ENCODE assay signal across 21 cellular contexts in the genomic region with DNA sequence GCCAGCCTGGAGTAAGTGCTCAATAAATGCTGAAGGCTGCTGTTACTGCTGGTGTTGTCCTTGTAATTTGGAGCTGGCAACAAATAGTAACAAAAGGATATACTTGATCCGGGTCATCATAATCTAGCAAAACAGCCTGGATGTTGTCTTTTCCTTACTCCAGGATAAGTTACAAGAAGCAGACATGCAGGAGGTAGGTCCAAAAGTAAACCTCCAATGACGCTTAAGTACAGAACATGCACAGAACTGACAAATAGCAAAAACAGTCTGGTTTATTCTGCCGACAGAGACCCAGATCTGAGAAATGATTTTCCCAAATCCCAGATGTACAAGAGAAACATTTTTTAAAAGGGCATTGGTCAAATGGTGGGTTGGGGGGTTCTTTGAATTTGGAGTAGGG.
A peak's percentile ranks its signal among the peaks of the same experiment; 100 is the strongest.
DNase-seq lines count a peak whose midpoint lies in the region; ATAC-seq and TF ChIP-seq lines count a peak whose summit lies in the region.
"Had no signal": no experiment of that assay in that cellular context is flagged by ENCODE, and none has a peak within 500 bp of the region (broad histone marks: within the 10 kb centered on the region; RNA-seq: fewer than 3 reads in every experiment).

No MANE protein-coding gene starts in this region.

- DNase-seq in GM23338 (ENCODE audit: low spot score) (no peak), mammary epithelial cell (no peak), fibroblast of villous mesenchyme (ENCODE audit: low read depth) (peak; percentile 4), trophoblast cell (no peak), GM20000 (ENCODE audit: low spot score) (no peak), NCI-H2196 (lab: John Stamatoyannopoulos, UW; ENCODE audit: unreplicated experiment) (no peak)
- no peak for DNase-seq in activated T-cell treated with anti-CD3 and anti-CD28 coated beads, Interleukin-2, amount 50 U/mL, for 1 hour
- DNase-seq: CD4-positive, CD25-positive, alpha-beta regulatory T cell; DMS153; DND-41; HFFc6; NCI-H1436; NCI-H187 treated with DMSO at 0.1 percent for 48 hours; NCI-H446 treated with DMSO at 0.1 percent for 48 hours; NCI-H526; NCI-H82; PC-9; Right ventricle myocardium superior had no signal

- H3K4me1 Mint-ChIP-seq in GM23338 = peaks cover 3% of the 10 kb centered on the region; the same call in 2 of the 3 replicates
- H3K4me1 Mint-ChIP-seq: CD4-positive, CD25-positive, alpha-beta regulatory T cell had no signal

- no peak overlapping the region for H3K4me2 ChIP-seq in GM23338
- H3K4me2 ChIP-seq in mammary epithelial cell (ENCODE audit: insufficient read depth, low read depth, low read length) = no peak overlapping the region
- H3K4me2 ChIP-seq in trophoblast cell (ENCODE audit: low read length) = no peak overlapping the region
- H3K4me2 ChIP-seq: BLaER1 had no signal

- H3K79me1 ChIP-seq in trophoblast cell (ENCODE audit: low read length) = peaks cover 19% of the 10 kb centered on the region

- H3K4ac ChIP-seq in trophoblast cell (ENCODE audit: low read depth, low read length) = no peak overlapping the region

- CTCF ChIA-PET in mammary epithelial cell (lab: Charles Lee; ENCODE audit: low non-redundant PET) = no interaction called here

- H3K36me3 ChIP-seq in GM23338 (ENCODE audit: insufficient read depth) (no peaks in the 10 kb centered on the region), mammary epithelial cell (ENCODE audit: insufficient read depth, low read length) (no peaks in the 10 kb centered on the region), trophoblast cell (ENCODE audit: control insufficient read depth in 1 of 2, insufficient read depth in 2 of 2, low read length in 2 of 2) (no peaks in the 10 kb centered on the region)
- H3K36me3 ChIP-seq: BLaER1, HAP-1 had no signal

- H3K9me3 ChIP-seq in mammary epithelial cell (replicated peaks; ENCODE audit: insufficient read depth, low read length) (no peaks in the 10 kb centered on the region), trophoblast cell (ENCODE audit: insufficient read depth, low read depth, low read length) (peaks cover 2% of the 10 kb centered on the region)
- H3K9me3 ChIP-seq: BLaER1, HAP-1 had no signal

- in situ Hi-C loops in mammary epithelial cell (cut with MboI; ENCODE audit: low sequenced_read_pairs in 2 of 2) = no loop called here

- peak overlapping the region; percentile 72; the same call in 1 of the 2 replicates for H2AFZ ChIP-seq in GM23338
- H2AFZ ChIP-seq in mammary epithelial cell (ENCODE audit: low read depth, low read length) = peak overlapping the region; percentile 63
- H2AFZ ChIP-seq in trophoblast cell (ENCODE audit: insufficient read depth, low read length, poor library complexity) = no peak overlapping the region
- H2AFZ ChIP-seq: PC-9 had no signal

- H3K27me3 ChIP-seq in GM23338 (ENCODE audit: insufficient read depth) = no peaks in the 10 kb centered on the region
- H3K27me3 ChIP-seq in mammary epithelial cell (ENCODE audit: insufficient read depth, low read length) = no peaks in the 10 kb centered on the region
- no peaks in the 10 kb centered on the region for H3K27me3 ChIP-seq in trophoblast cell (ENCODE audit: insufficient read depth, low read length)
- H3K27me3 ChIP-seq: BLaER1 had no signal

- no peak overlapping the region for H3K18ac ChIP-seq in trophoblast cell (ENCODE audit: low read length)

- intact Hi-C loops in mammary epithelial cell (cut with micrococcal nuclease) = no loop called here

- H4K20me1 ChIP-seq in GM23338 (replicated peaks; ENCODE audit: insufficient read depth) (no peaks in the 10 kb centered on the region), mammary epithelial cell (ENCODE audit: insufficient read depth, low read length) (no peaks in the 10 kb centered on the region)
- H4K20me1 ChIP-seq: BLaER1 had no signal

- peaks cover 7% of the 10 kb centered on the region; the same call in 1 of the 2 replicates for H3K9me2 ChIP-seq in GM23338 (ENCODE audit: insufficient read depth)

- H3K4me3 ChIP-seq in GM23338 (no peak overlapping the region), mammary epithelial cell (replicated peaks in 1 of 3; ENCODE audit: insufficient read depth in 1 of 3, low read depth in 2 of 3, low read length in 3 of 3) (no peak overlapping the region), fibroblast of villous mesenchyme (ENCODE audit: low read depth, low read length) (no peak overlapping the region), trophoblast cell (ENCODE audit: low read depth, low read length) (no peak overlapping the region)
- H3K4me3 ChIP-seq: BLaER1, HAP-1, PC-9 had no signal

- H3F3A ChIP-seq in GM23338 (replicated peaks; ENCODE audit: low read depth) = no peaks in the 10 kb centered on the region

- H3K27ac ChIP-seq in GM23338 (ENCODE audit: low read depth) (no peak overlapping the region), mammary epithelial cell (ENCODE audit: insufficient read depth, low read depth, low read length) (no peak overlapping the region), trophoblast cell (ENCODE audit: low read depth, low read length) (peak overlapping the region; percentile 72)
- H3K27ac ChIP-seq: BLaER1 had no signal

- TF ChIP-seq CTCF in GM23338 (conservative IDR thresholded peaks at IDR 0.05; ENCODE audit: low read depth in 2 of 2) (no peak), mammary epithelial cell (conservative IDR thresholded peaks at IDR 0.05 in 1 of 2, IDR thresholded peaks at IDR 0.05 in 1 of 2; ENCODE audit: extremely low read depth in 1 of 2, insufficient read depth in 1 of 2, low read depth in 1 of 2, low read length in 2 of 2) (no peak), fibroblast of villous mesenchyme (IDR thresholded peaks at IDR 0.05; ENCODE audit: insufficient read depth, low read depth, low read length) (no peak), GM20000 (IDR thresholded peaks at IDR 0.05; ENCODE audit: extremely low read depth, missing control alignments) (no peak)

- no peak overlapping the region for H4K91ac ChIP-seq in trophoblast cell (ENCODE audit: low read depth, low read length)

- H3K4me1 ChIP-seq in GM23338 (ENCODE audit: insufficient read depth) (peaks cover 3% of the 10 kb centered on the region; the same call in 1 of the 2 replicates), mammary epithelial cell (ENCODE audit: insufficient read depth, low read length) (peaks cover 37% of the 10 kb centered on the region), trophoblast cell (ENCODE audit: control insufficient read depth in 1 of 2, insufficient read depth in 2 of 2, low read length in 2 of 2) (peaks cover 8 to 12% of the 10 kb centered on the region in 2 experiments)
- H3K4me1 ChIP-seq: HAP-1 had no signal

- H3K27me3 Mint-ChIP-seq in GM23338 (ENCODE audit: insufficient read depth, low read depth, poor library complexity) = no peaks in the 10 kb centered on the region
- H3K27me3 Mint-ChIP-seq: CD4-positive, CD25-positive, alpha-beta regulatory T cell had no signal

- no peaks in the 10 kb centered on the region for H3K9me3 Mint-ChIP-seq in GM23338
- H3K9me3 Mint-ChIP-seq: CD4-positive, CD25-positive, alpha-beta regulatory T cell had no signal

- H3K4me3 Mint-ChIP-seq in GM23338 = no peak overlapping the region
- H3K4me3 Mint-ChIP-seq: CD4-positive, CD25-positive, alpha-beta regulatory T cell; HFFc6 had no signal

- no peak overlapping the region for H4K12ac ChIP-seq in trophoblast cell (ENCODE audit: low read depth, low read length)

- no peak overlapping the region for H4K8ac ChIP-seq in trophoblast cell (ENCODE audit: low read depth, low read length)

- H3K9ac ChIP-seq in mammary epithelial cell (ENCODE audit: insufficient read depth, low read length) (no peak overlapping the region), trophoblast cell (ENCODE audit: low read length) (no peak overlapping the region)
- H3K9ac ChIP-seq: BLaER1 had no signal

- no TSS peak for BruUV-seq in mammary epithelial cell (replicated peaks; lab: Mats Ljungman, UMichigan)

- no peak overlapping the region for H2BK12ac ChIP-seq in trophoblast cell (ENCODE audit: low read length)

- H3K79me2 ChIP-seq in GM23338 (replicated peaks; ENCODE audit: insufficient read depth) (no peaks in the 10 kb centered on the region), mammary epithelial cell (ENCODE audit: insufficient read depth, low read length) (no peaks in the 10 kb centered on the region), trophoblast cell (ENCODE audit: control insufficient read depth, insufficient read depth, low read length, poor library complexity) (no peaks in the 10 kb centered on the region)

- H2BK120ac ChIP-seq in trophoblast cell (ENCODE audit: insufficient read depth, low read length, poor library complexity) = no peak overlapping the region

- 92% methylated on average over 3 of the region's 3 CpGs for WGBS in mammary epithelial cell (ENCODE audit: low coverage, missing lambda C conversion rate)
- WGBS in trophoblast cell (ENCODE audit: extremely low coverage, insufficient coverage, insufficient read length) = no CpG with 5 or more reads among the region's 3 CpGs

- H3K36me3 Mint-ChIP-seq in GM23338 (ENCODE audit: low read depth) = no peaks in the 10 kb centered on the region
- H3K36me3 Mint-ChIP-seq: CD4-positive, CD25-positive, alpha-beta regulatory T cell had no signal

- no peak overlapping the region for H3K14ac ChIP-seq in trophoblast cell (ENCODE audit: low read length)

- no peak overlapping the region for H3K23ac ChIP-seq in trophoblast cell (ENCODE audit: low read length)

- no peak overlapping the region for H2BK5ac ChIP-seq in trophoblast cell (ENCODE audit: low read depth, low read length, poor library complexity)

- peak overlapping the region; percentile 71 for H2AK5ac ChIP-seq in trophoblast cell (ENCODE audit: low read length)

- H3K27ac Mint-ChIP-seq in GM23338 = no peak overlapping the region
- H3K27ac Mint-ChIP-seq: HFFc6 had no signal

- ATAC-seq in GM23338 (no peak), HG02973 (IDR thresholded peaks at IDR 0.05; ENCODE audit: unreplicated experiment) (no peak)

- dilution Hi-C loops in mammary epithelial cell (cut with HindIII; ENCODE audit: low sequenced_read_pairs) = loop anchor here (5.0 kb wide), 1 partner anchor 52 kb away; no protein-coding TSS in a partner anchor

TF ChIP-seq in GM23338, 12 proteins besides CTCF, POLR2A, EP300 and RAD21 (continues in another document):
- TF ChIP-seq NANOG (IDR thresholded peaks at IDR 0.05; ENCODE audit: borderline replicate concordance) (no peak), STAT1 (IDR thresholded peaks at IDR 0.05; ENCODE audit: unreplicated experiment) (no peak), EZH2 (IDR thresholded peaks at IDR 0.05; ENCODE audit: low read depth, unreplicated experiment) (no peak), JUNB (IDR thresholded peaks at IDR 0.05; ENCODE audit: unreplicated experiment) (no peak), ZNF331 (CRISPR knock-in tag; IDR thresholded peaks at IDR 0.05; ENCODE audit: low read depth) (no peak)
- TF ChIP-seq, protein P1, sequence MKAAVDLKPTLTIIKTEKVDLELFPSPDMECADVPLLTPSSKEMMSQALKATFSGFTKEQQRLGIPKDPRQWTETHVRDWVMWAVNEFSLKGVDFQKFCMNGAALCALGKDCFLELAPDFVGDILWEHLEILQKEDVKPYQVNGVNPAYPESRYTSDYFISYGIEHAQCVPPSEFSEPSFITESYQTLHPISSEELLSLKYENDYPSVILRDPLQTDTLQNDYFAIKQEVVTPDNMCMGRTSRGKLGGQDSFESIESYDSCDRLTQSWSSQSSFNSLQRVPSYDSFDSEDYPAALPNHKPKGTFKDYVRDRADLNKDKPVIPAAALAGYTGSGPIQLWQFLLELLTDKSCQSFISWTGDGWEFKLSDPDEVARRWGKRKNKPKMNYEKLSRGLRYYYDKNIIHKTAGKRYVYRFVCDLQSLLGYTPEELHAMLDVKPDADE (IDR thresholded peaks at IDR 0.05) = no peak
